ENCODE assay signal across 7 cellular contexts in genomic region chr20:22993823-22994222, GRCh38. TPM values are rescaled to one million over a fixed set of nuclear protein-coding genes. Genes with fewer than 3 reads are reported as not detected.
"Had no signal": no experiment of that assay in that cellular context is flagged by ENCODE, and none has a peak within 500 bp of the region (broad histone marks: within the 10 kb centered on the region; RNA-seq: fewer than 3 reads in every experiment).

No MANE protein-coding gene starts in this region.

- DNase-seq: IMR-90, KBM-7 had no signal

- H3K4me3 ChIP-seq: K562 had no signal

- ATAC-seq: HepG2, K562 had no signal

- H3K27ac ChIP-seq: HL-60 had no signal

RNA-seq across cellular contexts. Expression of gene SSTR4, which starts 41.3 kb away (rescaled TPM):
- total RNA-seq: HepG2, HT-29, HT1080, IMR-90, K562 had no signal

RNA-seq across cellular contexts. Expression of gene THBD, which starts 55.6 kb away (rescaled TPM):
- total RNA-seq: HepG2, HT-29, HT1080, IMR-90 had no signal
